1 cellular context compared by ENCODE assay signal in genomic region chr19:58229255-58229639, GRCh38.
TF ChIP-seq lines count a peak whose summit lies in the region.

No MANE protein-coding gene starts in this region.

TF ChIP-seq in HCT116, 20 proteins besides CTCF, POLR2A, EP300 and RAD21 (continued from another document):
- TF ChIP-seq REST (IDR thresholded peaks at IDR 0.05; ENCODE audit: low read depth) = no peak
- no peak for TF ChIP-seq ATF3 (IDR thresholded peaks at IDR 0.05)
- no peak for TF ChIP-seq EGR1 (IDR thresholded peaks at IDR 0.05; ENCODE audit: low read depth)
- TF ChIP-seq FOSL1 (IDR thresholded peaks at IDR 0.05; ENCODE audit: low read depth) = no peak
- TF ChIP-seq EZH2phosphoT487 (IDR thresholded peaks at IDR 0.05; ENCODE audit: borderline replicate concordance) = no peak
